Comparison of ENCODE assay signal across 12 cellular contexts in genomic region chr10:60703266-60704041, GRCh38.
"Had no signal": no experiment of that assay in that cellular context is flagged by ENCODE, and none has a peak within 500 bp of the region (broad histone marks: within the 10 kb centered on the region; RNA-seq: fewer than 3 reads in every experiment).

No MANE protein-coding gene starts in this region.

- H3K36me3 ChIP-seq: gastrocnemius medialis, heart right ventricle, thyroid gland, WERI-Rb-1 had no signal

- H3K4me3 ChIP-seq: gastrocnemius medialis, heart right ventricle, thyroid gland had no signal

- H3K27me3 ChIP-seq: gastrocnemius medialis, heart right ventricle, thyroid gland had no signal

- H3K27ac ChIP-seq: gastrocnemius medialis, heart right ventricle, thyroid gland, WERI-Rb-1 had no signal

- H3K27ac Mint-ChIP-seq: nephron progenitor cell had no signal

- DNase-seq: activated CD4-positive, alpha-beta T cell treated with anti-CD3 and anti-CD28 coated beads for 4 hours; activated CD8-positive, alpha-beta memory T cell treated with anti-CD3 and anti-CD28 coated beads for 24 hours; effector memory CD4-positive, alpha-beta T cell; gastrocnemius medialis; heart right ventricle; islet precursor cell; nephron progenitor cell; stimulated activated CD4-positive, alpha-beta T cell treated with anti-CD3 and anti-CD28 coated beads, Interleukin-15, amount 100 ng/mL, for 24 hours; stimulated activated CD4-positive, alpha-beta T cell treated with anti-CD3 and anti-CD28 coated beads, Interleukin-4, amount 100 ng/mL, for 24 hours; thyroid gland; WERI-Rb-1 had no signal

- H3K4me3 Mint-ChIP-seq: nephron progenitor cell had no signal

- H3K9me3 ChIP-seq: gastrocnemius medialis, thyroid gland had no signal

- ATAC-seq: gastrocnemius medialis, heart right ventricle, left lobe of liver had no signal

- H3K4me1 ChIP-seq: gastrocnemius medialis had no signal
